ENCODE assay signal across 1 cellular context in genomic region chr4:93139118-93139517, GRCh38.
TF ChIP-seq lines count a peak whose summit lies in the region.

No MANE protein-coding gene starts in this region.

TF ChIP-seq in WTC11, 78 proteins besides CTCF, POLR2A, EP300 and RAD21 (continued from another document):
- no peak for TF ChIP-seq PRDM15 (CRISPR knock-in tag; IDR thresholded peaks at IDR 0.05)
- TF ChIP-seq, protein P1, sequence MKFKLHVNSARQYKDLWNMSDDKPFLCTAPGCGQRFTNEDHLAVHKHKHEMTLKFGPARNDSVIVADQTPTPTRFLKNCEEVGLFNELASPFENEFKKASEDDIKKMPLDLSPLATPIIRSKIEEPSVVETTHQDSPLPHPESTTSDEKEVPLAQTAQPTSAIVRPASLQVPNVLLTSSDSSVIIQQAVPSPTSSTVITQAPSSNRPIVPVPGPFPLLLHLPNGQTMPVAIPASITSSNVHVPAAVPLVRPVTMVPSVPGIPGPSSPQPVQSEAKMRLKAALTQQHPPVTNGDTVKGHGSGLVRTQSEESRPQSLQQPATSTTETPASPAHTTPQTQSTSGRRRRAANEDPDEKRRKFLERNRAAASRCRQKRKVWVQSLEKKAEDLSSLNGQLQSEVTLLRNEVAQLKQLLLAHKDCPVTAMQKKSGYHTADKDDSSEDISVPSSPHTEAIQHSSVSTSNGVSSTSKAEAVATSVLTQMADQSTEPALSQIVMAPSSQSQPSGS (CRISPR knock-in tag; IDR thresholded peaks at IDR 0.05; ENCODE audit: borderline replicate concordance, low read depth): no peak
- no peak for TF ChIP-seq SMAD3 (CRISPR knock-in tag; IDR thresholded peaks at IDR 0.05; ENCODE audit: borderline replicate concordance)
- TF ChIP-seq SMAD4 (CRISPR knock-in tag; IDR thresholded peaks at IDR 0.05): no peak
- no peak for TF ChIP-seq ATF3 (CRISPR knock-in tag; conservative IDR thresholded peaks at IDR 0.05)
- TF ChIP-seq TEAD1 (CRISPR knock-in tag; IDR thresholded peaks at IDR 0.05): no peak
- TF ChIP-seq ZBTB21 (CRISPR knock-in tag; IDR thresholded peaks at IDR 0.05; ENCODE audit: borderline replicate concordance): no peak
